ENCODE assay signal across 9 cellular contexts in the genomic region with DNA sequence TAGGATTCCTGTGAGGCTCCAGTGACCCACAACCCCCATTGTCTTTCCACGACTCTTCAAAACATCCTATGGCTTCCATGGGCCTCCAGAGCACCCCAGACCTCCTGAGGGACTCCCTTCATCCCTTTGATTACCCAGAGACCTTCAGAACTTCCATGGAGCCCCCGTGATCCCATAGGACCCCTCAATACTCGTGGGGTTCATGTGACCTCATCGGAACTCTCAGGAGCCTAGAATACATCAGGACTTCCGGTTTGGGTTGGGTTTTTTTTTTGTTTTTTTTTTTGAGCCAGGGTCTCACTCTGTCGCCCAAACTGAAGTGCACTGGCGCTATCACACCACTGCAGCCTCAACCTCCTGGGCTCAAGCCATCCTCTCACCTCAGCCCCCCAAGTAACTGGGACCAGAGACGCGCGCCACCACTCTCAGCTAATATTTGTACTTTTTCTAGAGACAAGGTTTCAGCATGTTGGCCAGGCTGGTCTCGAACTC. TPM values are rescaled to one million over a fixed set of nuclear protein-coding genes. Genes with fewer than 3 reads are reported as not detected.
DNase-seq lines count a peak whose midpoint lies in the region; ATAC-seq and TF ChIP-seq lines count a peak whose summit lies in the region.
"Had no signal": no experiment of that assay in that cellular context is flagged by ENCODE, and none has a peak within 500 bp of the region (broad histone marks: within the 10 kb centered on the region; RNA-seq: fewer than 3 reads in every experiment).

No MANE protein-coding gene starts in this region.

- no peaks in the 10 kb centered on the region for H3K9me3 Mint-ChIP-seq in activated T-cell treated with anti-CD3 and anti-CD28 coated beads, Interleukin-2, amount 50 U/mL, for 4 hours

- H3K4me3 Mint-ChIP-seq in activated T-cell treated with anti-CD3 and anti-CD28 coated beads, Interleukin-2, amount 50 U/mL, for 4 hours = peak overlapping the region; percentile 92

- no peaks in the 10 kb centered on the region for H3K9me3 ChIP-seq in adipocyte (ENCODE audit: control insufficient read depth, low read length)
- no peaks in the 10 kb centered on the region for H3K9me3 ChIP-seq in left lung
- no peaks in the 10 kb centered on the region for H3K9me3 ChIP-seq in tibial artery

- no peaks in the 10 kb centered on the region for H3K27me3 Mint-ChIP-seq in activated T-cell treated with anti-CD3 and anti-CD28 coated beads, Interleukin-2, amount 50 U/mL, for 4 hours (ENCODE audit: low read depth)

- no peak for DNase-seq in activated T-cell treated with anti-CD3 and anti-CD28 coated beads, Interleukin-2, amount 50 U/mL, for 4 hours
- no peak for DNase-seq in activated T-cell treated with anti-CD3 and anti-CD28 coated beads, Interleukin-2, amount 50 U/mL, for 48 hours
- DNase-seq in adipocyte (ENCODE audit: low read depth) = no peak
- DNase-seq in left lung = no peak
- no peak for DNase-seq in tibial artery
- DNase-seq in glomerular visceral epithelial cell (ENCODE audit: extremely low spot score) = no peak
- DNase-seq in midbrain (lab: John Stamatoyannopoulos, UW) = no peak
- no peak for DNase-seq in hippocampal formation (lab: John Stamatoyannopoulos, UW)

- TF ChIP-seq CTCF in left lung (IDR thresholded peaks at IDR 0.05) = no peak
- TF ChIP-seq CTCF in tibial artery (IDR thresholded peaks at IDR 0.05) = no peak

- H3K27ac ChIP-seq in left lung (peak overlapping the region; percentile 91 to 98), tibial artery (peak overlapping the region; percentile 94 to 100)

- H3K4me1 Mint-ChIP-seq in activated T-cell treated with anti-CD3 and anti-CD28 coated beads, Interleukin-2, amount 50 U/mL, for 4 hours (ENCODE audit: low read depth) = peaks cover 40% of the 10 kb centered on the region

- intact Hi-C loops in left lung (cut with DNase I) = no loop called here
- intact Hi-C loops in tibial artery (cut with DNase I; ENCODE audit: low total_unique reads) = no loop called here

- peaks cover 9% of the 10 kb centered on the region for H3K36me3 Mint-ChIP-seq in activated T-cell treated with anti-CD3 and anti-CD28 coated beads, Interleukin-2, amount 50 U/mL, for 4 hours (ENCODE audit: insufficient read depth)

- peak overlapping the region; percentile 99 for H3K9ac ChIP-seq in adipocyte (ENCODE audit: low read length)

- H3K36me3 ChIP-seq in adipocyte (ENCODE audit: control insufficient read depth, insufficient read depth, low read length, severe bottlenecking) (peaks cover 2% of the 10 kb centered on the region), left lung (peaks cover 0 to 7% of the 10 kb centered on the region in 2 donors), tibial artery (peaks cover 6 to 11% (median 7%) of the 10 kb centered on the region in 3 donors)

- H3K27me3 ChIP-seq in adipocyte (replicated peaks; ENCODE audit: control insufficient read depth, insufficient read depth, low read length) (no peaks in the 10 kb centered on the region), left lung (no peaks in the 10 kb centered on the region), tibial artery (no peaks in the 10 kb centered on the region)

- ATAC-seq in activated T-cell treated with anti-CD3 and anti-CD28 coated beads, Interleukin-2, amount 50 U/mL, for 4 hours = no peak
- no peak for ATAC-seq in left lung

- peak overlapping the region; percentile 96 for H3K4me3 ChIP-seq in adipocyte (ENCODE audit: low read length)
- peak overlapping the region; percentile 51 to 79 for H3K4me3 ChIP-seq in left lung
- peak overlapping the region; percentile 62 to 85 for H3K4me3 ChIP-seq in tibial artery

- H3K4me1 ChIP-seq in adipocyte (ENCODE audit: control insufficient read depth, insufficient read depth, low read length) = peaks cover 50% of the 10 kb centered on the region
- H3K4me1 ChIP-seq in left lung = peaks cover 0 to 42% of the 10 kb centered on the region in 2 donors
- H3K4me1 ChIP-seq in tibial artery = peaks cover 0 to 21% (median 12%) of the 10 kb centered on the region in 4 donors

RNA-seq across cellular contexts. Expression of a gene that starts 0.8 kb away (rescaled TPM):
- 10 to 100 TPM; 35.4 to 42.9 (median 35.8) TPM for total RNA-seq in activated T-cell treated with anti-CD3 and anti-CD28 coated beads, Interleukin-2, amount 50 U/mL, for 4 hours
- total RNA-seq in left lung = 10 to 100 TPM; 29.3 to 54.2 TPM

RNA-seq across cellular contexts. Expression of a gene that starts 2.2 kb away (rescaled TPM):
- total RNA-seq in activated T-cell treated with anti-CD3 and anti-CD28 coated beads, Interleukin-2, amount 50 U/mL, for 4 hours = 100 to 1,000 TPM in 2 of 3 donors, 10 to 100 TPM in 1; 95.0 to 105 (median 105) TPM
- 10 to 100 TPM; 54.4 to 78.5 TPM for total RNA-seq in left lung

RNA-seq across cellular contexts. Expression of a gene that starts 12.5 kb away (rescaled TPM):
- total RNA-seq in activated T-cell treated with anti-CD3 and anti-CD28 coated beads, Interleukin-2, amount 50 U/mL, for 4 hours = under 1 TPM in 2 of 3 donors, not detected in 1; 0.08 to 0.13 TPM
- total RNA-seq in left lung = under 1 TPM; 0.29 to 0.34 TPM

RNA-seq across cellular contexts. Expression of a gene that starts 20.2 kb away (rescaled TPM):
- 10 to 100 TPM; 52.3 to 64.8 (median 56.9) TPM for total RNA-seq in activated T-cell treated with anti-CD3 and anti-CD28 coated beads, Interleukin-2, amount 50 U/mL, for 4 hours
- 10 to 100 TPM in 1 of 2 donors, 1 to 10 TPM in 1; 6.8 to 10.1 TPM for total RNA-seq in left lung

RNA-seq across cellular contexts. Expression of a gene that starts 28.6 kb away (rescaled TPM):
- total RNA-seq in activated T-cell treated with anti-CD3 and anti-CD28 coated beads, Interleukin-2, amount 50 U/mL, for 4 hours = not detected
- not detected for total RNA-seq in left lung
- total RNA-seq: SK-MEL-5 had no signal
